ENCODE assay signal across 18 cellular contexts in the genomic region with DNA sequence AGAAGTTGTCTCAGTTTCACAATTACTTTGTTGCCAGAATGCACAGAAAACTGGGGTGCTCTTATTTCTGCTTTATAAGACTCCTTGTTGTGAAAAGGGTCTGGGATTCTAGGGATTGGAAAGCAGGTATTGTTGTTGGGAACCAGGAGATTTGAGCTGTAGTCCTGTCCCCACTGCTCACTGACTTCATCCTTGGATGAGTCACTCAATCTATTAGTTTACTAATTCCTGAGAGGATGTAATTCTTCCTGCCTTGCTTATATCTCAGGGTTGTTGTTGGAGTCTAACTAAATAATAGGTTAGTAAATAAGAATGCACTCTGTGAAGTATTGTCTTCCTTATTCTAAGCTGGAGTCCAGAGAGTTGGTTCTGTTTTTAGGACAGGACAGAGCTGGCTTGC.
DNase-seq lines count a peak whose midpoint lies in the region; ATAC-seq and TF ChIP-seq lines count a peak whose summit lies in the region.
"Had no signal": no experiment of that assay in that cellular context is flagged by ENCODE, and none has a peak within 500 bp of the region (broad histone marks: within the 10 kb centered on the region; RNA-seq: fewer than 3 reads in every experiment).

No MANE protein-coding gene starts in this region.

- no peak for ATAC-seq in T-cell (replicated peaks in 1 of 4)
- ATAC-seq: GM12878 had no signal

- H3K9me3 ChIP-seq in BE2C = no peaks in the 10 kb centered on the region

- TF ChIP-seq CTCF in BE2C (IDR thresholded peaks at IDR 0.05; ENCODE audit: low read depth, low read length) = no peak
- TF ChIP-seq CTCF in endothelial cell (IDR thresholded peaks at IDR 0.05; ENCODE audit: unreplicated experiment) = no peak

- no peaks in the 10 kb centered on the region for H3K27me3 ChIP-seq in BE2C

- peaks cover 3% of the 10 kb centered on the region for H3K27me3 Mint-ChIP-seq in endothelial cell (ENCODE audit: unreplicated experiment)
- H3K27me3 Mint-ChIP-seq in T-cell = peaks cover 27 to 31% of the 10 kb centered on the region in 2 donors

- DNase-seq in BE2C (no peak), M059J (ENCODE audit: low read depth) (peak; percentile 77), endothelial cell (ENCODE audit: low spot score) (no peak), kidney tubule cell (ENCODE audit: low spot score) (peak; percentile 53), HPDE6-E6E7 (ENCODE audit: extremely low spot score) (no peak), anterior cingulate cortex (lab: John Stamatoyannopoulos, UW) (no peak), T-cell (no peak)
- DNase-seq: ACHN, AML-193, GDM1, GM23248, HCEC 1CT, KG1, NCI-H1436 treated with DMSO at 0.1 percent for 48 hours, NCI-H2029 treated with DMSO at 0.1 percent for 48 hours, SIG-M5 had no signal

- peak overlapping the region; percentile 17 for H3K4me3 ChIP-seq in BE2C (ENCODE audit: low read depth, low read length)
- H3K4me3 ChIP-seq: GM12878, GM23248 had no signal

- H3K9me3 Mint-ChIP-seq in endothelial cell (ENCODE audit: unreplicated experiment) (no peaks in the 10 kb centered on the region), T-cell (no peaks in the 10 kb centered on the region)
- H3K9me3 Mint-ChIP-seq: T-helper 1 cell treated with Interleukin-12 subunit alpha and Interleukin-12 subunit beta and Interleukin-4 antibody, amounts not matched to agents 30 μg/mL and 1 μg/mL, for 36 hours had no signal

- CTCF ChIA-PET in T-cell (lab: Charles Lee) = interaction anchor here (0.5 kb wide), 2 partner anchors 12 to 270 kb away, joined by 3 to 7 read pairs; no protein-coding TSS in a partner anchor

- H3K36me3 Mint-ChIP-seq in endothelial cell (ENCODE audit: low read depth, unreplicated experiment) (no peaks in the 10 kb centered on the region), T-cell (no peaks in the 10 kb centered on the region)

- H3K4me3 Mint-ChIP-seq in endothelial cell (ENCODE audit: unreplicated experiment) (no peak overlapping the region), T-cell (no peak overlapping the region)
- H3K4me3 Mint-ChIP-seq: T-helper 1 cell treated with Interleukin-12 subunit alpha and Interleukin-12 subunit beta and Interleukin-4 antibody, amounts not matched to agents 30 μg/mL and 1 μg/mL, for 36 hours had no signal

- peaks cover 16% of the 10 kb centered on the region for H3K4me1 ChIP-seq in BE2C

- no peaks in the 10 kb centered on the region for H3K4me1 Mint-ChIP-seq in endothelial cell (ENCODE audit: unreplicated experiment)
- H3K4me1 Mint-ChIP-seq in T-cell = no peaks in the 10 kb centered on the region

- POLR2A ChIA-PET in T-cell (lab: Charles Lee) = interaction anchor here in 1 of 2 donors (0.5 kb wide), 1 partner anchor 13 kb away, joined by 3 read pairs; no protein-coding TSS in a partner anchor

- H3K27ac Mint-ChIP-seq in endothelial cell (ENCODE audit: unreplicated experiment) (peak overlapping the region; percentile 31), T-cell (no peak overlapping the region)
- H3K27ac Mint-ChIP-seq: T-helper 1 cell treated with Interleukin-12 subunit alpha and Interleukin-12 subunit beta and Interleukin-4 antibody, amounts not matched to agents 30 μg/mL and 1 μg/mL, for 36 hours had no signal

- H3K36me3 ChIP-seq in BE2C = no peaks in the 10 kb centered on the region

Comparison
In these comparisons a context has a peak if more than half of its experiments do, and no peak if none do; other contexts are left out.
1. DNase-seq: peak in M059J (single experiment) and kidney tubule cell (single experiment); none in BE2C (single experiment), endothelial cell (single experiment), HPDE6-E6E7 (single experiment), anterior cingulate cortex (0 of 58) and T-cell (0 of 34).